ENCODE assay signal across 10 cellular contexts in genomic region chr10:44967596-44967995, GRCh38. TPM values are rescaled to one million over a fixed set of nuclear protein-coding genes. Genes with fewer than 3 reads are reported as not detected.
DNase-seq lines count a peak whose midpoint lies in the region; TF ChIP-seq lines count a peak whose summit lies in the region.
"Had no signal": no experiment of that assay in that cellular context is flagged by ENCODE, and none has a peak within 500 bp of the region (broad histone marks: within the 10 kb centered on the region; RNA-seq: fewer than 3 reads in every experiment).

No MANE protein-coding gene starts in this region.

- BruUV-seq in Calu3 (replicated peaks; lab: Mats Ljungman, UMichigan), result no TSS peak

- no peak for TF ChIP-seq POLR2A in breast epithelium (IDR thresholded peaks at IDR 0.05)

- H3K9me3 Mint-ChIP-seq in glutamatergic neuron (ENCODE audit: unreplicated experiment), result peaks cover 36% of the 10 kb centered on the region
- no peaks in the 10 kb centered on the region for H3K9me3 Mint-ChIP-seq in osteocyte (ENCODE audit: unreplicated experiment)
- H3K9me3 Mint-ChIP-seq in Calu3 (ENCODE audit: low read depth, unreplicated experiment), result no peaks in the 10 kb centered on the region
- no peaks in the 10 kb centered on the region for H3K9me3 Mint-ChIP-seq in activated naive CD4-positive, alpha-beta T cell treated with anti-CD3 and anti-CD28 coated beads, Interleukin-2, amount 10 ng/mL, durations not matched to agents 7 days and 5 days

- H3K4me1 Mint-ChIP-seq in glutamatergic neuron (ENCODE audit: low read depth, unreplicated experiment) (peaks cover 53% of the 10 kb centered on the region), osteocyte (ENCODE audit: unreplicated experiment) (peaks cover 51% of the 10 kb centered on the region), Calu3 (ENCODE audit: low read depth, unreplicated experiment) (peaks cover 24% of the 10 kb centered on the region)
- H3K4me1 Mint-ChIP-seq in activated naive CD4-positive, alpha-beta T cell treated with anti-CD3 and anti-CD28 coated beads, Interleukin-2, amount 10 ng/mL, durations not matched to agents 7 days and 5 days, result peaks cover 29% of the 10 kb centered on the region

- H3K4me3 Mint-ChIP-seq in glutamatergic neuron (ENCODE audit: unreplicated experiment) (peak overlapping the region; percentile 49), osteocyte (ENCODE audit: unreplicated experiment) (no peak overlapping the region), Calu3 (ENCODE audit: low read depth, unreplicated experiment) (no peak overlapping the region)
- H3K4me3 Mint-ChIP-seq in activated naive CD4-positive, alpha-beta T cell treated with anti-CD3 and anti-CD28 coated beads, Interleukin-2, amount 10 ng/mL, durations not matched to agents 7 days and 5 days, result no peak overlapping the region

- H3K9me3 ChIP-seq in SK-N-MC (ENCODE audit: low read depth, low read length) (no peaks in the 10 kb centered on the region), breast epithelium (no peaks in the 10 kb centered on the region)

- CTCF ChIA-PET in Calu3 (lab: Charles Lee), result interaction anchor here (0.7 to 1.6 kb wide), 2 partner anchors 8 to 18 kb away, joined by 3 to 5 read pairs; no protein-coding TSS in a partner anchor
- CTCF ChIA-PET in activated naive CD4-positive, alpha-beta T cell treated with anti-CD3 and anti-CD28 coated beads, Interleukin-2, amount 10 ng/mL, durations not matched to agents 7 days and 5 days (lab: Charles Lee), result interaction anchor here (0.6 to 2.3 kb wide), 6 partner anchors 9 to 35 kb away, joined by 3 to 7 read pairs (median 5); partner anchors contain the start of gene DEPP1

- intact Hi-C loops in Calu3 (cut with micrococcal nuclease; ENCODE audit: unreplicated experiment), result no loop called here
- intact Hi-C loops in breast epithelium (cut with DNase I; ENCODE audit: low total_unique reads), result no loop called here

- no peak for TF ChIP-seq CTCF in glutamatergic neuron (IDR thresholded peaks at IDR 0.05; ENCODE audit: partially characterized antibody, unreplicated experiment)
- TF ChIP-seq CTCF in osteocyte (IDR thresholded peaks at IDR 0.05), result no peak
- TF ChIP-seq CTCF in Calu3 (IDR thresholded peaks at IDR 0.05; ENCODE audit: unreplicated experiment), result no peak
- TF ChIP-seq CTCF in breast epithelium (IDR thresholded peaks at IDR 0.05), result no peak

- 0 out of 2 replicates have a peak overlapping the region, but pooled peaks have one; percentile 19 for H3K27ac ChIP-seq in SK-N-MC
- peak overlapping the region in 1 of 2 donors; percentile 53 for H3K27ac ChIP-seq in breast epithelium
- H3K27ac ChIP-seq: VCaP had no signal

- peaks cover 37% of the 10 kb centered on the region for H3K27me3 Mint-ChIP-seq in glutamatergic neuron (ENCODE audit: unreplicated experiment)
- H3K27me3 Mint-ChIP-seq in osteocyte (ENCODE audit: unreplicated experiment), result no peaks in the 10 kb centered on the region
- H3K27me3 Mint-ChIP-seq in Calu3 (ENCODE audit: unreplicated experiment), result no peaks in the 10 kb centered on the region
- H3K27me3 Mint-ChIP-seq in activated naive CD4-positive, alpha-beta T cell treated with anti-CD3 and anti-CD28 coated beads, Interleukin-2, amount 10 ng/mL, durations not matched to agents 7 days and 5 days, result no peaks in the 10 kb centered on the region

- no peaks in the 10 kb centered on the region for H3K36me3 ChIP-seq in SK-N-MC (ENCODE audit: insufficient read depth, low read length)
- no peaks in the 10 kb centered on the region for H3K36me3 ChIP-seq in breast epithelium

- H3K36me3 Mint-ChIP-seq in glutamatergic neuron (ENCODE audit: unreplicated experiment), result peaks cover 6% of the 10 kb centered on the region
- peaks cover 4% of the 10 kb centered on the region for H3K36me3 Mint-ChIP-seq in osteocyte (ENCODE audit: unreplicated experiment)
- H3K36me3 Mint-ChIP-seq in Calu3 (ENCODE audit: insufficient read depth, unreplicated experiment), result no peaks in the 10 kb centered on the region
- no peaks in the 10 kb centered on the region for H3K36me3 Mint-ChIP-seq in activated naive CD4-positive, alpha-beta T cell treated with anti-CD3 and anti-CD28 coated beads, Interleukin-2, amount 10 ng/mL, durations not matched to agents 7 days and 5 days

- H3K4me3 ChIP-seq in SK-N-MC (no peak overlapping the region), breast epithelium (no peak overlapping the region)

- H3K27me3 ChIP-seq in breast epithelium, result no peaks in the 10 kb centered on the region

- H3K4me1 ChIP-seq in breast epithelium, result peaks cover 7 to 27% of the 10 kb centered on the region in 2 donors

- DNase-seq in AML-193 (lab: John Stamatoyannopoulos, UW), result peak; percentile 60 to 69
- no peak for DNase-seq in SK-N-MC (ENCODE audit: low read depth, low spot score)
- DNase-seq in glutamatergic neuron, result no peak
- no peak for DNase-seq in osteocyte (ENCODE audit: extremely low spot score, unreplicated experiment)
- DNase-seq in Calu3, result no peak
- DNase-seq in breast epithelium (ENCODE audit: low spot score in 2 of 2), result no peak
- no peak for DNase-seq in activated CD8-positive, alpha-beta memory T cell treated with anti-CD3 and anti-CD28 coated beads, Interleukin-2, amount 50 U/mL, for 48 hours
- DNase-seq in activated naive CD4-positive, alpha-beta T cell treated with anti-CD3 and anti-CD28 coated beads, Interleukin-2, amount 10 ng/mL, durations not matched to agents 7 days and 5 days, result no peak
- DNase-seq: mammary epithelial cell had no signal

- no peak overlapping the region for H3K27ac Mint-ChIP-seq in glutamatergic neuron (ENCODE audit: unreplicated experiment)
- H3K27ac Mint-ChIP-seq in osteocyte (ENCODE audit: unreplicated experiment), result peak overlapping the region; percentile 47
- H3K27ac Mint-ChIP-seq in Calu3 (ENCODE audit: unreplicated experiment), result no peak overlapping the region
- no peak overlapping the region for H3K27ac Mint-ChIP-seq in activated naive CD4-positive, alpha-beta T cell treated with anti-CD3 and anti-CD28 coated beads, Interleukin-2, amount 10 ng/mL, durations not matched to agents 7 days and 5 days

- no peak overlapping the region for H3K9ac ChIP-seq in SK-N-MC (ENCODE audit: insufficient read length)

RNA-seq across cellular contexts. Expression of gene RASSF4, which starts 8.0 kb away (rescaled TPM):
- total RNA-seq in glutamatergic neuron (ENCODE audit: unreplicated experiment) (137 TPM), osteocyte (11.7 and 11.8 TPM in 2 replicates), Calu3 (2022) (2.2 and 2.4 TPM in 2 replicates), breast epithelium (100 to 1,000 TPM in 1 of 3 donors, 10 to 100 TPM in 2; 18.7 to 364 (median 41.1) TPM)

RNA-seq across cellular contexts. Expression of gene DEPP1, which starts 11.0 kb away (rescaled TPM):
- total RNA-seq in glutamatergic neuron (ENCODE audit: unreplicated experiment), result 13.6 TPM
- total RNA-seq in osteocyte, result 10.3 and 10.4 TPM in 2 replicates
- total RNA-seq in Calu3 (2022), result 11.1 and 16.5 TPM in 2 replicates
- total RNA-seq in breast epithelium, result 1,000 to 10,000 TPM in 1 of 3 donors, 100 to 1,000 TPM in 2; 139 to 2,057 (median 460) TPM

RNA-seq across cellular contexts. Expression of gene ZNF22, which starts 33.1 kb away (rescaled TPM):
- total RNA-seq in glutamatergic neuron (ENCODE audit: unreplicated experiment) (40.2 TPM), osteocyte (22.9 and 23.4 TPM in 2 replicates), Calu3 (2022) (10.8 and 11.9 TPM in 2 replicates), breast epithelium (10 to 100 TPM; 32.0 to 54.1 (median 34.2) TPM)

RNA-seq across cellular contexts. Expression of gene TMEM72, which starts 56.5 kb away (rescaled TPM):
- total RNA-seq in glutamatergic neuron (ENCODE audit: unreplicated experiment), result not detected
- not detected in 2 replicates for total RNA-seq in osteocyte
- not detected in 2 replicates for total RNA-seq in Calu3 (2022)
- not detected for total RNA-seq in breast epithelium
- total RNA-seq: mammary epithelial cell had no signal

Comparison
In these comparisons a context has a peak if more than half of its experiments do, and no peak if none do; other contexts are left out.
1. DNase-seq: peak in AML-193 (2 of 2); none in SK-N-MC (single experiment), glutamatergic neuron (single experiment), osteocyte (single experiment), Calu3 (single experiment), breast epithelium (0 of 2), activated CD8-positive, alpha-beta memory T cell treated with anti-CD3 and anti-CD28 coated beads, Interleukin-2, amount 50 U/mL, for 48 hours (single experiment) and activated naive CD4-positive, alpha-beta T cell treated with anti-CD3 and anti-CD28 coated beads, Interleukin-2, amount 10 ng/mL, durations not matched to agents 7 days and 5 days (single experiment).